ENCODE assay signal across 8 cellular contexts in the genomic region with DNA sequence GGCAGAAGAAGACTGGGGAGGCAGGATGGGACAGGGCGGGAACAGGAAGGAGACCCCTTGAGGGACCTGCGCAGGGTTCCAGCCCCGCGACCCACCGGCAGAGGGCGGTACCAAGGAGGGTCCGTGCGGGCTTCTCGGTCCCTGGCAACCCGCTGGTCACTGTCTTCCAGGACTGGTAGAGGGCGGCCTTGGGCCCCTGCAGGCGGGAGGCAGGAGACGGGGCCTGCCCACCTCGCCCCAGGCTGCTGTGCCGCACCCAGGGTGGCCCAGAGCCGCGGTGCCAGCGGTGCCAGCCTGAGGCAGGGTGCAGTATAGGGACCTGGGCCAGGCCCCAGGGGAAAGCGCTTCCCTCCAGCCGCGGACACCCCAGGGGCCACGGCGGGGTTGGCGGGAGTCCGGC. TPM values are rescaled to one million over a fixed set of nuclear protein-coding genes. Genes with fewer than 3 reads are reported as not detected.
DNase-seq lines count a peak whose midpoint lies in the region; ATAC-seq and TF ChIP-seq lines count a peak whose summit lies in the region.

No MANE protein-coding gene starts in this region.

- H3K36me3 ChIP-seq in colonic mucosa (no peaks in the 10 kb centered on the region), lung (ENCODE audit: control insufficient read depth in 2 of 2, insufficient read depth in 2 of 2, low read length in 2 of 2) (no peaks in the 10 kb centered on the region)

- no peaks in the 10 kb centered on the region for H3K4me1 ChIP-seq in colonic mucosa
- H3K4me1 ChIP-seq in lung (ENCODE audit: control insufficient read depth in 2 of 2, insufficient read depth in 2 of 2, low read length in 2 of 2): no peaks in the 10 kb centered on the region

- peak overlapping the region in 1 of 2 donors; percentile 34 for H3K9ac ChIP-seq in colonic mucosa (ENCODE audit: low read depth in 2 of 2, low read length in 2 of 2)

- H3K4me3 ChIP-seq in colonic mucosa (peak overlapping the region; percentile 19), lung (no peak overlapping the region)

- intact Hi-C loops in colonic mucosa (cut with DNase I): loop anchor here (5.0 kb wide), 1 partner anchor 37 kb away; a partner anchor contains a TSS

- H3K9me3 ChIP-seq in colonic mucosa: no peaks in the 10 kb centered on the region
- no peaks in the 10 kb centered on the region for H3K9me3 ChIP-seq in lung (ENCODE audit: control insufficient read depth in 2 of 2, insufficient read depth in 1 of 2, low read length in 1 of 2)

- 14 to 15% methylated on average over 23 to 25 of the region's 25 CpGs for WGBS in lung, 2 donors

- H3K27me3 ChIP-seq in colonic mucosa (no peaks in the 10 kb centered on the region), lung (ENCODE audit: control insufficient read depth, insufficient read depth) (no peaks in the 10 kb centered on the region)

- peak; percentile 83 for TF ChIP-seq CTCF in GM12872 (IDR thresholded peaks at IDR 0.05; ENCODE audit: insufficient read depth, low read depth, low read length)
- peak; percentile 67 for TF ChIP-seq CTCF in colonic mucosa (IDR thresholded peaks at IDR 0.05)
- peak; percentile 36 for TF ChIP-seq CTCF in lung (IDR thresholded peaks at IDR 0.05; ENCODE audit: control extremely low read depth, extremely low read depth)

- peak; percentile 40 for DNase-seq in activated CD4-positive, alpha-beta T cell treated with anti-CD3 and anti-CD28 coated beads for 1 hour
- DNase-seq in colonic mucosa (peak; percentile 67), lung (ENCODE audit: low spot score) (no peak), kidney glomerular epithelial cell (lab: John Stamatoyannopoulos, UW) (no peak), NCI-H187 treated with DMSO at 0.1 percent for 48 hours (lab: John Stamatoyannopoulos, UW) (no peak), cerebellar nuclear complex (lab: John Stamatoyannopoulos, UW) (no peak)
- DNase-seq in stimulated activated CD8-positive, alpha-beta memory T cell treated with anti-CD3 and anti-CD28 coated beads, Interleukin-12 subunit alpha, Interleukin-12 subunit beta, amount 100 ng/mL, for 1 hour (ENCODE audit: low read depth): peak; percentile 27

- ATAC-seq in lung (ENCODE audit: insufficient read depth, low FRiP score): peak; percentile 58

- H3K27ac ChIP-seq in colonic mucosa (no peak overlapping the region), lung (ENCODE audit: low read depth in 1 of 2, low read length in 1 of 2) (no peak overlapping the region)

RNA-seq across cellular contexts. Expression of a gene that starts 34.5 kb away (rescaled TPM):
- total RNA-seq in colonic mucosa: 1 to 10 TPM; 2.5 to 2.6 TPM
- 1 to 10 TPM in 1 of 2 donors, under 1 TPM in 1; 0.31 to 1.1 TPM for total RNA-seq in lung
- polyA plus RNA-seq in lung: 1 to 10 TPM in 1 of 2 donors, under 1 TPM in 1; 0.24 to 2.1 TPM

Comparison
In these comparisons a context has a peak if more than half of its experiments do, and no peak if none do; other contexts are left out.
1. DNase-seq: peak in activated CD4-positive, alpha-beta T cell treated with anti-CD3 and anti-CD28 coated beads for 1 hour (single experiment), colonic mucosa (single experiment) and stimulated activated CD8-positive, alpha-beta memory T cell treated with anti-CD3 and anti-CD28 coated beads, Interleukin-12 subunit alpha, Interleukin-12 subunit beta, amount 100 ng/mL, for 1 hour (single experiment); none in lung (single experiment), kidney glomerular epithelial cell (single experiment), NCI-H187 treated with DMSO at 0.1 percent for 48 hours (single experiment) and cerebellar nuclear complex (0 of 2).
2. Peak in every context shown above with its lines, with median percentiles within 50 percentile points of each other: CTCF ChIP-seq.